In genomic region chr2:134918518-134919359, GRCh38 we compare ENCODE assay signal across 1 cellular context.
TF ChIP-seq lines count a peak whose summit lies in the region.

TSS of gene CCNT2 (plus strand) at chr2:134918822. CDS start at chr2:134918855, 33 bp downstream.

TF ChIP-seq in HCT116, 20 proteins besides CTCF, POLR2A, EP300 and RAD21 (continued from another document):
- TF ChIP-seq ZBTB33 (IDR thresholded peaks at IDR 0.05; ENCODE audit: extremely low read depth, insufficient replicate concordance, low read length): peak; percentile 59
- peak; percentile 2 for TF ChIP-seq TCF7L2 (IDR thresholded peaks at IDR 0.05; ENCODE audit: borderline replicate concordance, extremely low read depth, insufficient read depth, insufficient read length)
- peak; percentile 80 for TF ChIP-seq EGR1 (IDR thresholded peaks at IDR 0.05; ENCODE audit: low read depth)
- TF ChIP-seq, protein P1, sequence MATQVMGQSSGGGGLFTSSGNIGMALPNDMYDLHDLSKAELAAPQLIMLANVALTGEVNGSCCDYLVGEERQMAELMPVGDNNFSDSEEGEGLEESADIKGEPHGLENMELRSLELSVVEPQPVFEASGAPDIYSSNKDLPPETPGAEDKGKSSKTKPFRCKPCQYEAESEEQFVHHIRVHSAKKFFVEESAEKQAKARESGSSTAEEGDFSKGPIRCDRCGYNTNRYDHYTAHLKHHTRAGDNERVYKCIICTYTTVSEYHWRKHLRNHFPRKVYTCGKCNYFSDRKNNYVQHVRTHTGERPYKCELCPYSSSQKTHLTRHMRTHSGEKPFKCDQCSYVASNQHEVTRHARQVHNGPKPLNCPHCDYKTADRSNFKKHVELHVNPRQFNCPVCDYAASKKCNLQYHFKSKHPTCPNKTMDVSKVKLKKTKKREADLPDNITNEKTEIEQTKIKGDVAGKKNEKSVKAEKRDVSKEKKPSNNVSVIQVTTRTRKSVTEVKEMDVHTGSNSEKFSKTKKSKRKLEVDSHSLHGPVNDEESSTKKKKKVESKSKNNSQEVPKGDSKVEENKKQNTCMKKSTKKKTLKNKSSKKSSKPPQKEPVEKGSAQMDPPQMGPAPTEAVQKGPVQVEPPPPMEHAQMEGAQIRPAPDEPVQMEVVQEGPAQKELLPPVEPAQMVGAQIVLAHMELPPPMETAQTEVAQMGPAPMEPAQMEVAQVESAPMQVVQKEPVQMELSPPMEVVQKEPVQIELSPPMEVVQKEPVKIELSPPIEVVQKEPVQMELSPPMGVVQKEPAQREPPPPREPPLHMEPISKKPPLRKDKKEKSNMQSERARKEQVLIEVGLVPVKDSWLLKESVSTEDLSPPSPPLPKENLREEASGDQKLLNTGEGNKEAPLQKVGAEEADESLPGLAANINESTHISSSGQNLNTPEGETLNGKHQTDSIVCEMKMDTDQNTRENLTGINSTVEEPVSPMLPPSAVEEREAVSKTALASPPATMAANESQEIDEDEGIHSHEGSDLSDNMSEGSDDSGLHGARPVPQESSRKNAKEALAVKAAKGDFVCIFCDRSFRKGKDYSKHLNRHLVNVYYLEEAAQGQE (IDR thresholded peaks at IDR 0.05; ENCODE audit: low read depth): no peak
- TF ChIP-seq ZFX (IDR thresholded peaks at IDR 0.05): peak; percentile 94
- peak; percentile 82 for TF ChIP-seq SRF (IDR thresholded peaks at IDR 0.05; ENCODE audit: low read depth)
- no peak; the same call in 1 of the 2 replicates for TF ChIP-seq SIN3A (IDR thresholded peaks at IDR 0.05; ENCODE audit: low read depth)
- TF ChIP-seq YY1 (IDR thresholded peaks at IDR 0.05; ENCODE audit: extremely low read depth, insufficient replicate concordance, low read depth, low read length): peak; percentile 91
- TF ChIP-seq SP1 (IDR thresholded peaks at IDR 0.05; ENCODE audit: low read depth): peak; percentile 91
- TF ChIP-seq JUND (IDR thresholded peaks at IDR 0.05): no peak
- no peak for TF ChIP-seq CEBPB (IDR thresholded peaks at IDR 0.05; ENCODE audit: low read depth)
- TF ChIP-seq EZH2 (IDR thresholded peaks at IDR 0.05): no peak
- TF ChIP-seq POLR2AphosphoS5 (IDR thresholded peaks at IDR 0.05; ENCODE audit: low read depth, low read length): peak; percentile 79
- TF ChIP-seq, protein P2, sequence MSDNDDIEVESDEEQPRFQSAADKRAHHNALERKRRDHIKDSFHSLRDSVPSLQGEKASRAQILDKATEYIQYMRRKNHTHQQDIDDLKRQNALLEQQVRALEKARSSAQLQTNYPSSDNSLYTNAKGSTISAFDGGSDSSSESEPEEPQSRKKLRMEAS (IDR thresholded peaks at IDR 0.05): peak; percentile 36; the same call in 1 of the 2 replicates
